ENCODE assay signal across 12 cellular contexts in genomic region chr4:153426207-153426886, GRCh38. TPM values are rescaled to one million over a fixed set of nuclear protein-coding genes. Genes with fewer than 3 reads are reported as not detected.
DNase-seq lines count a peak whose midpoint lies in the region; ATAC-seq, FAIRE-seq and TF ChIP-seq lines count a peak whose summit lies in the region.
"Had no signal": no experiment of that assay in that cellular context is flagged by ENCODE, and none has a peak within 500 bp of the region (broad histone marks: within the 10 kb centered on the region; RNA-seq: fewer than 3 reads in every experiment).

No MANE protein-coding gene starts in this region.

- peak; percentile 54 for ATAC-seq in HG02610 (IDR thresholded peaks at IDR 0.05; ENCODE audit: unreplicated experiment)
- ATAC-seq in naive thymus-derived CD8-positive, alpha-beta T cell = peak; percentile 87 to 92
- ATAC-seq: SK-N-SH treated with all-trans-retinoic acid at 6 μM for 48 hours had no signal

- peaks cover 55% of the 10 kb centered on the region for H3K4me1 Mint-ChIP-seq in activated CD4-positive, alpha-beta T cell treated with anti-CD3 and anti-CD28 coated beads, Interleukin-2, amount 10 ng/mL, durations not matched to agents 7 days and 5 days
- H3K4me1 Mint-ChIP-seq in naive thymus-derived CD8-positive, alpha-beta T cell = peaks cover 20 to 62% (median 56%) of the 10 kb centered on the region in 4 donors

- TF ChIP-seq POLR2A in H54 (IDR thresholded peaks at IDR 0.05; ENCODE audit: low read depth, low read length) = no peak

- no peaks in the 10 kb centered on the region for H3K9me3 ChIP-seq in left ventricle myocardium inferior (replicated peaks)

- TF ChIP-seq CTCF in left ventricle myocardium inferior (IDR thresholded peaks at IDR 0.05; ENCODE audit: borderline replicate concordance) = no peak

- H3K27me3 ChIP-seq in left ventricle myocardium inferior (ENCODE audit: low read depth) = no peaks in the 10 kb centered on the region
- H3K27me3 ChIP-seq: neural progenitor cell had no signal

- CTCF ChIA-PET in activated CD4-positive, alpha-beta T cell treated with anti-CD3 and anti-CD28 coated beads, Interleukin-2, amount 10 ng/mL, durations not matched to agents 7 days and 5 days (lab: Charles Lee) = interaction anchor here (0.9 to 1.4 kb wide), 3 partner anchors 148 to 174 kb away, joined by 3 to 4 read pairs (median 3); no protein-coding TSS in a partner anchor

- FAIRE-seq in H54 (lab: Jason Lieb, UNC) = no peak

- peak overlapping the region; percentile 63 for H3K4me3 Mint-ChIP-seq in activated CD4-positive, alpha-beta T cell treated with anti-CD3 and anti-CD28 coated beads, Interleukin-2, amount 10 ng/mL, durations not matched to agents 7 days and 5 days
- peak overlapping the region; percentile 52 to 85 (median 68) for H3K4me3 Mint-ChIP-seq in naive thymus-derived CD8-positive, alpha-beta T cell
- H3K4me3 Mint-ChIP-seq: neural progenitor cell had no signal

- POLR2A ChIA-PET in activated CD4-positive, alpha-beta T cell treated with anti-CD3 and anti-CD28 coated beads, Interleukin-2, amount 10 ng/mL, durations not matched to agents 7 days and 5 days (lab: Charles Lee) = interaction anchor here (0.7 to 0.9 kb wide), 2 partner anchors 85 to 96 kb away, joined by 3 to 6 read pairs; no protein-coding TSS in a partner anchor
- POLR2A ChIA-PET in naive thymus-derived CD8-positive, alpha-beta T cell (lab: Charles Lee) = interaction anchor here (0.6 to 3.7 kb wide), 14 partner anchors 11 to 702 kb away, joined by 3 to 31 read pairs (median 4); partner anchors contain the start of gene TMEM131L

- H3K27ac Mint-ChIP-seq in activated CD4-positive, alpha-beta T cell treated with anti-CD3 and anti-CD28 coated beads, Interleukin-2, amount 10 ng/mL, durations not matched to agents 7 days and 5 days = peak overlapping the region; percentile 93
- peak overlapping the region; percentile 89 to 98 (median 95) for H3K27ac Mint-ChIP-seq in naive thymus-derived CD8-positive, alpha-beta T cell
- H3K27ac Mint-ChIP-seq: neural progenitor cell had no signal

- peaks cover 13% of the 10 kb centered on the region for H3K36me3 Mint-ChIP-seq in activated CD4-positive, alpha-beta T cell treated with anti-CD3 and anti-CD28 coated beads, Interleukin-2, amount 10 ng/mL, durations not matched to agents 7 days and 5 days (ENCODE audit: low read depth)
- H3K36me3 Mint-ChIP-seq in naive thymus-derived CD8-positive, alpha-beta T cell = no peaks in the 10 kb centered on the region
- H3K36me3 Mint-ChIP-seq: neural progenitor cell had no signal

- H3K4me3 ChIP-seq in left ventricle myocardium inferior = no peak overlapping the region
- H3K4me3 ChIP-seq: neural progenitor cell had no signal

- intact Hi-C loops in left ventricle myocardium inferior (cut with micrococcal nuclease) = no loop called here
- intact Hi-C loops in head of caudate nucleus (cut with DNase I) = no loop called here

- peak; percentile 62 for DNase-seq in activated CD4-positive, alpha-beta T cell treated with anti-CD3 and anti-CD28 coated beads, Interleukin-2, amount 10 ng/mL, durations not matched to agents 7 days and 5 days
- no peak for DNase-seq in activated CD4-positive, alpha-beta T cell treated with anti-CD3 and anti-CD28 coated beads, Interleukin-2, amount 50 U/mL, for 4 hours
- DNase-seq in NAMALWA (ENCODE audit: low spot score) (peak; percentile 89), left ventricle myocardium inferior (no peak), H54 (ENCODE audit: insufficient read length, low spot score) (no peak), head of caudate nucleus (no peak)
- peak in 6 of 10 donors; percentile 24 to 86 (median 66) for DNase-seq in naive thymus-derived CD8-positive, alpha-beta T cell
- DNase-seq: activated effector memory CD4-positive, alpha-beta T cell treated with anti-CD3 and anti-CD28 coated beads, Interleukin-2, amount 50 U/mL, for 16 hours; NCI-H1417 treated with DMSO at 0.1 percent for 48 hours had no signal

- H3K36me3 ChIP-seq in left ventricle myocardium inferior = no peaks in the 10 kb centered on the region
- H3K36me3 ChIP-seq: neural progenitor cell had no signal

- no peaks in the 10 kb centered on the region for H3K27me3 Mint-ChIP-seq in activated CD4-positive, alpha-beta T cell treated with anti-CD3 and anti-CD28 coated beads, Interleukin-2, amount 10 ng/mL, durations not matched to agents 7 days and 5 days
- no peaks in the 10 kb centered on the region for H3K27me3 Mint-ChIP-seq in naive thymus-derived CD8-positive, alpha-beta T cell

- H3K9me3 Mint-ChIP-seq in activated CD4-positive, alpha-beta T cell treated with anti-CD3 and anti-CD28 coated beads, Interleukin-2, amount 10 ng/mL, durations not matched to agents 7 days and 5 days = peaks cover 3% of the 10 kb centered on the region
- no peaks in the 10 kb centered on the region for H3K9me3 Mint-ChIP-seq in naive thymus-derived CD8-positive, alpha-beta T cell
- H3K9me3 Mint-ChIP-seq: neural progenitor cell had no signal

- H3K4me1 ChIP-seq in left ventricle myocardium inferior = no peaks in the 10 kb centered on the region
- H3K4me1 ChIP-seq: neural progenitor cell had no signal

- H3K27ac ChIP-seq in left ventricle myocardium inferior (replicated peaks) = no peak overlapping the region
- H3K27ac ChIP-seq: neural progenitor cell had no signal

RNA-seq across cellular contexts. Expression of gene TMEM131L, which starts 39.8 kb away (rescaled TPM):
- 10 to 100 TPM; 49.3 to 56.0 TPM for total RNA-seq in activated CD4-positive, alpha-beta T cell treated with anti-CD3 and anti-CD28 coated beads, Interleukin-2, amount 10 ng/mL, durations not matched to agents 7 days and 5 days
- total RNA-seq in naive thymus-derived CD8-positive, alpha-beta T cell = 10 to 100 TPM; 72.2 to 72.6 TPM
- polyA plus RNA-seq in naive thymus-derived CD8-positive, alpha-beta T cell = 10 to 100 TPM; 13.8 to 32.9 (median 26.7) TPM
- total RNA-seq in left ventricle myocardium inferior = 14.9 TPM

Comparison
In these comparisons a context has a peak if more than half of its experiments do, and no peak if none do; other contexts are left out.
1. DNase-seq: peak in activated CD4-positive, alpha-beta T cell treated with anti-CD3 and anti-CD28 coated beads, Interleukin-2, amount 10 ng/mL, durations not matched to agents 7 days and 5 days (single experiment), NAMALWA (single experiment) and naive thymus-derived CD8-positive, alpha-beta T cell (6 of 10); none in activated CD4-positive, alpha-beta T cell treated with anti-CD3 and anti-CD28 coated beads, Interleukin-2, amount 50 U/mL, for 4 hours (0 of 2), left ventricle myocardium inferior (single experiment), H54 (single experiment) and head of caudate nucleus (0 of 42).